ENCODE assay signal across 26 cellular contexts in genomic region chr11:67644472-67645418, GRCh38. TPM values are rescaled to one million over a fixed set of nuclear protein-coding genes. Genes with fewer than 3 reads are reported as not detected.
DNase-seq lines count a peak whose midpoint lies in the region; ATAC-seq, FAIRE-seq and TF ChIP-seq lines count a peak whose summit lies in the region.
"Had no signal": no experiment of that assay in that cellular context is flagged by ENCODE, and none has a peak within 500 bp of the region (broad histone marks: within the 10 kb centered on the region; RNA-seq: fewer than 3 reads in every experiment).

No MANE protein-coding gene starts in this region.

- in situ Hi-C loops in GM12878 (cut with MboI) = no loop called here

- no peak for TF ChIP-seq EP300 in GM12878 (IDR thresholded peaks at IDR 0.05; ENCODE audit: borderline replicate concordance in 1 of 2, control insufficient read depth in 1 of 2, low read depth in 2 of 2, low read length in 2 of 2)

- intact Hi-C loops in GM12878 (cut with micrococcal nuclease; ENCODE audit: unreplicated experiment) = no loop called here

- peak; percentile 49 for DNase-seq in GM20000 (ENCODE audit: low spot score)
- no peak for DNase-seq in GM12878 (ENCODE audit: low read depth, low spot score)
- peak; percentile 77 for DNase-seq in osteoblast (ENCODE audit: insufficient read length, low spot score, missing footprints)
- no peak for DNase-seq in small intestine
- no peak for DNase-seq in GM19239 (ENCODE audit: insufficient read length, low spot score)
- DNase-seq: activated CD4-positive, alpha-beta T cell treated with anti-CD3 and anti-CD28 coated beads, Interleukin-2, amount 50 U/mL, for 1 hour; activated CD8-positive, alpha-beta memory T cell treated with anti-CD3 and anti-CD28 coated beads, Interleukin-2, amount 50 U/mL, for 48 hours; CD4-positive, alpha-beta T cell; effector memory CD4-positive, alpha-beta T cell; NCI-H146; nucleus accumbens; stimulated activated CD8-positive, alpha-beta memory T cell treated with anti-CD3 and anti-CD28 coated beads, Interleukin-4, amount 100 ng/mL, for 48 hours had no signal

- H3K27me3 ChIP-seq in GM12878 (replicated peaks in 1 of 2; ENCODE audit: control insufficient read depth in 2 of 2, insufficient read depth in 2 of 2, low read length in 1 of 2) (no peaks in the 10 kb centered on the region), osteoblast (ENCODE audit: insufficient read depth, low read length) (no peaks in the 10 kb centered on the region), small intestine (ENCODE audit: control insufficient read depth in 2 of 2, insufficient read depth in 2 of 2, low read length in 2 of 2) (peaks cover 0 to 1% of the 10 kb centered on the region in 2 donors)
- H3K27me3 ChIP-seq: right atrium auricular region had no signal

- peaks cover 52% of the 10 kb centered on the region for H3K4me1 ChIP-seq in GM12878 (ENCODE audit: control insufficient read depth, insufficient read depth, low read length)
- H3K4me1 ChIP-seq in osteoblast (ENCODE audit: insufficient read depth, low read length) = no peaks in the 10 kb centered on the region
- peaks cover 2 to 6% of the 10 kb centered on the region in 2 donors for H3K4me1 ChIP-seq in small intestine (ENCODE audit: control insufficient read depth in 2 of 2, insufficient read depth in 1 of 2, low read depth in 1 of 2, low read length in 1 of 2)
- H3K4me1 ChIP-seq: HAP-1, right atrium auricular region had no signal

- peak overlapping the region; percentile 38 for H3K4me2 ChIP-seq in GM12878 (ENCODE audit: control insufficient read depth, insufficient read depth)
- H3K4me2 ChIP-seq in osteoblast (ENCODE audit: insufficient read depth, low read length) = no peak overlapping the region

- RAD21 ChIA-PET in GM12878 (lab: Charles Lee; ENCODE audit: unreplicated experiment) = interaction anchor here (1.3 to 5.6 kb wide), 4 partner anchors 15 to 68 kb away, joined by 4 to 49 read pairs (median 12); partner anchors contain the start of genes GSTP1 and NUDT8

- no peaks in the 10 kb centered on the region for H4K20me1 ChIP-seq in GM12878 (ENCODE audit: control insufficient read depth, insufficient read depth)
- H4K20me1 ChIP-seq in osteoblast (ENCODE audit: insufficient read depth, low read length) = no peaks in the 10 kb centered on the region

- no peak for TF ChIP-seq POLR2A in GM12878 (IDR thresholded peaks at IDR 0.05; ENCODE audit: low read depth, low read length)

- H3K79me2 ChIP-seq in GM12878 (ENCODE audit: control insufficient read depth, insufficient read depth, low read length) = no peaks in the 10 kb centered on the region
- H3K79me2 ChIP-seq in osteoblast (ENCODE audit: insufficient read depth, low read length) = no peaks in the 10 kb centered on the region

- no TSS peak for BruUV-seq in GM12878 (replicated peaks; lab: Mats Ljungman, UMichigan)

- ATAC-seq in GM12878 (peak; percentile 30), esophagus mucosa (no peak), GM18867 (IDR thresholded peaks at IDR 0.05; ENCODE audit: unreplicated experiment) (no peak)

- H3K36me3 ChIP-seq in GM12878 (ENCODE audit: control insufficient read depth in 2 of 2, insufficient read depth in 2 of 2, low read length in 1 of 2) (no peaks in the 10 kb centered on the region), osteoblast (ENCODE audit: insufficient read depth, low read length) (no peaks in the 10 kb centered on the region), small intestine (ENCODE audit: control insufficient read depth in 2 of 2, insufficient read depth in 2 of 2, low read length in 2 of 2) (no peaks in the 10 kb centered on the region)
- H3K36me3 ChIP-seq: esophagus muscularis mucosa, HAP-1, right atrium auricular region, upper lobe of left lung had no signal

- H3K9me3 ChIP-seq in GM12878 (replicated peaks; ENCODE audit: control insufficient read depth, insufficient read depth, low read length) (peaks cover 3% of the 10 kb centered on the region; the same call in 2 of the 3 replicates), osteoblast (ENCODE audit: low read depth, low read length) (no peaks in the 10 kb centered on the region), small intestine (ENCODE audit: control insufficient read depth, low read depth) (no peaks in the 10 kb centered on the region)
- H3K9me3 ChIP-seq: esophagus muscularis mucosa, HAP-1, right atrium auricular region, upper lobe of left lung had no signal

- no peak overlapping the region for H3K4me3 ChIP-seq in GM12878
- H3K4me3 ChIP-seq in osteoblast (ENCODE audit: insufficient read depth, low read length) = no peak overlapping the region
- no peak overlapping the region for H3K4me3 ChIP-seq in small intestine (ENCODE audit: low read depth in 1 of 2, low read length in 2 of 2)
- H3K4me3 ChIP-seq: esophagus muscularis mucosa, HAP-1, right atrium auricular region, upper lobe of left lung had no signal

- no peak overlapping the region for H3K9ac ChIP-seq in GM12878 (ENCODE audit: control insufficient read depth, insufficient read depth, low read length)

- FAIRE-seq in GM12878 (lab: Jason Lieb, UNC) = no peak
- FAIRE-seq in small intestine (lab: Jason Lieb, UNC) = no peak
- no peak for FAIRE-seq in GM19239 (lab: Jason Lieb, UNC)
- FAIRE-seq: frontal cortex had no signal

- no peak for TF ChIP-seq CTCF in C4-2B (conservative IDR thresholded peaks at IDR 0.05)
- no peak for TF ChIP-seq CTCF in GM20000 (IDR thresholded peaks at IDR 0.05; ENCODE audit: extremely low read depth, missing control alignments)
- no peak for TF ChIP-seq CTCF in GM12878 (IDR thresholded peaks at IDR 0.05 in 2 of 3, conservative IDR thresholded peaks at IDR 0.05 in 1 of 3; ENCODE audit: control insufficient read depth in 2 of 3, extremely low read depth in 1 of 3, insufficient read depth in 1 of 3, low read depth in 3 of 3, low read length in 3 of 3)
- no peak for TF ChIP-seq CTCF in osteoblast (IDR thresholded peaks at IDR 0.05; ENCODE audit: extremely low read depth, low read depth, low read length)

- POLR2A ChIA-PET in GM12878 (lab: Charles Lee) = interaction anchor here (0.8 to 1.0 kb wide), 3 partner anchors 14 to 62 kb away, joined by 3 to 4 read pairs (median 3); partner anchors contain the start of gene NUDT8

- H2AFZ ChIP-seq in GM12878 (ENCODE audit: control insufficient read depth, low read depth, low read length) (peak overlapping the region; percentile 41), osteoblast (ENCODE audit: low read length) (no peak overlapping the region)

- CTCF ChIA-PET in GM12878 (lab: Yijun Ruan, JAX) = interaction anchor here (1.1 to 8.4 kb wide), 8 partner anchors 12 to 299 kb away, joined by 3 to 132 read pairs (median 8); partner anchors contain the start of gene NUDT8

- SMC1A ChIA-PET in GM12878 (lab: Charles Lee; ENCODE audit: uncharacterized antibody, unreplicated experiment) = interaction anchor here (1.5 to 6.2 kb wide), 4 partner anchors 9 to 53 kb away, joined by 3 to 69 read pairs (median 5); no protein-coding TSS in a partner anchor

- 25% methylated on average over 22 of the region's 22 CpGs for WGBS in GM12878 (ENCODE audit: insufficient coverage, insufficient replicate concordance, low lambda C conversion rate, missing lambda C conversion rate)
- 84 to 88% (median 85%) methylated on average over 22 of the region's 22 CpGs for WGBS in small intestine, 3 donors

- H3K27ac ChIP-seq in C4-2B (0 out of 2 replicates have a peak overlapping the region, but pooled peaks have one; percentile 1), GM12878 (ENCODE audit: control insufficient read depth, insufficient read depth) (no peak overlapping the region), osteoblast (ENCODE audit: low read depth, low read length) (no peak overlapping the region), small intestine (ENCODE audit: low read depth in 1 of 2, low read length in 1 of 2) (no peak overlapping the region)
- H3K27ac ChIP-seq: esophagus muscularis mucosa, right atrium auricular region, upper lobe of left lung, VCaP had no signal

- no peak for TF ChIP-seq RAD21 in GM12878 (IDR thresholded peaks at IDR 0.05; ENCODE audit: insufficient read depth, low read depth, low read length)

RNA-seq across cellular contexts. Expression of gene TBX10, which starts 5.2 kb away (rescaled TPM):
- 0.32 TPM in 1 of 2 replicates, not detected in the other for total RNA-seq in GM12878 (2013; cell fraction: nucleolus; rRNA removed)
- total RNA-seq in GM12878 (2014; rRNA removed) (0.22 and 0.23 TPM in 2 replicates), GM12878 (2014; rRNA removed; fragmentation: Illumina TruSeq; extraction: Trizol) (0.18 TPM in 1 of 2 replicates, not detected in the other), GM12878 (2021) (0.16 and 0.26 TPM in 2 replicates), osteoblast (not detected in 2 replicates), esophagus mucosa (not detected)
- not detected for polyA plus RNA-seq in GM12878 (2011; ENCODE audit: low read depth)
- polyA plus RNA-seq in GM12878 (2011; rRNA removed) (not detected in 2 replicates), GM12878 (2014; fragmentation: Illumina TruSeq; extraction: Trizol) (0.10 and 0.16 TPM in 2 replicates), GM12878 (2014; fragmentation: Nextera tagmentation; extraction: Ambion mirVana) (not detected), GM12878 (2014; rRNA removed) (0.15 and 0.44 TPM in 2 replicates), GM12878 (2016; fragmentation: Nextera tagmentation; extraction: Ambion mirVana) (under 1 TPM in 1 of 2 experiments, not detected in 1; 0.17 TPM), small intestine (10 to 100 TPM; 14.4 to 69.4 (median 41.4) TPM)
- 0.07 and 0.13 TPM in 2 replicates for polyA plus RNA-seq in GM12878 (2011; cell fraction: cytosol; rRNA removed)
- 0.25 and 0.27 TPM in 2 replicates for polyA plus RNA-seq in GM12878 (2011; cell fraction: nucleus; rRNA removed)
- 0.08 TPM in 1 of 2 replicates, not detected in the other for polyA plus RNA-seq in GM12878 (2012)
- polyA minus RNA-seq in GM12878 (2011; rRNA and poly(A)+ RNA removed) = not detected in 2 replicates
- polyA minus RNA-seq in GM12878 (2011; cell fraction: cytosol; rRNA and poly(A)+ RNA removed) = not detected in 2 replicates
- not detected in 2 replicates for polyA minus RNA-seq in GM12878 (2011; cell fraction: nucleus; rRNA and poly(A)+ RNA removed)
- total RNA-seq: CD4-positive, alpha-beta T cell; esophagus muscularis mucosa; frontal cortex; G401; kidney epithelial cell; myocyte; right atrium auricular region; SK-MEL-5; T-helper 2 cell treated with Interferon-gamma antibody and Interleukin-4, amounts not matched to agents 100 ng/mL and 5 ng/mL, for 36 hours; upper lobe of left lung had no signal

RNA-seq across cellular contexts. Expression of gene ACY3, which starts 5.8 kb away (rescaled TPM):
- total RNA-seq in GM12878 (2013; cell fraction: nucleolus; rRNA removed) = not detected in 2 replicates
- 20.2 and 27.8 TPM in 2 replicates for total RNA-seq in GM12878 (2014; rRNA removed)
- 12.2 and 12.8 TPM in 2 replicates for total RNA-seq in GM12878 (2014; rRNA removed; fragmentation: Illumina TruSeq; extraction: Trizol)
- total RNA-seq in GM12878 (2021) = 23.5 and 24.3 TPM in 2 replicates
- 1.5 TPM for polyA plus RNA-seq in GM12878 (2011; ENCODE audit: low read depth)
- 0.33 and 0.83 TPM in 2 replicates for polyA plus RNA-seq in GM12878 (2011; rRNA removed)
- 1.3 and 1.8 TPM in 2 replicates for polyA plus RNA-seq in GM12878 (2011; cell fraction: cytosol; rRNA removed)
- 1.9 and 2.8 TPM in 2 replicates for polyA plus RNA-seq in GM12878 (2011; cell fraction: nucleus; rRNA removed)
- polyA plus RNA-seq in GM12878 (2012) = 3.7 and 6.2 TPM in 2 replicates
- 6.3 and 17.8 TPM in 2 replicates for polyA plus RNA-seq in GM12878 (2014; fragmentation: Illumina TruSeq; extraction: Trizol)
- 10 to 100 TPM; 13.1 to 14.4 TPM for polyA plus RNA-seq in GM12878 (2014; fragmentation: Nextera tagmentation; extraction: Ambion mirVana)
- polyA plus RNA-seq in GM12878 (2014; rRNA removed) = 30.7 and 36.1 TPM in 2 replicates
- polyA plus RNA-seq in GM12878 (2016; fragmentation: Nextera tagmentation; extraction: Ambion mirVana) = 10 to 100 TPM; 16.8 to 22.4 TPM
- 0.88 and 1.7 TPM in 2 replicates for polyA minus RNA-seq in GM12878 (2011; rRNA and poly(A)+ RNA removed)
- 1.3 TPM in 1 of 2 replicates, not detected in the other for polyA minus RNA-seq in GM12878 (2011; cell fraction: cytosol; rRNA and poly(A)+ RNA removed)
- polyA minus RNA-seq in GM12878 (2011; cell fraction: nucleus; rRNA and poly(A)+ RNA removed) = 0.48 TPM in 1 of 2 replicates, not detected in the other
- total RNA-seq in osteoblast = under 0.01 and 0.29 TPM in 2 replicates
- polyA plus RNA-seq in small intestine = 100 to 1,000 TPM in 2 of 3 donors, 10 to 100 TPM in 1; 36.6 to 271 (median 161) TPM
- total RNA-seq in esophagus mucosa = 0.20 TPM
- total RNA-seq: esophagus muscularis mucosa, frontal cortex, G401, right atrium auricular region, SK-MEL-5 had no signal

RNA-seq across cellular contexts. Expression of gene NUDT8, which starts 15.0 kb away (rescaled TPM):
- 10.2 and 10.6 TPM in 2 replicates for total RNA-seq in GM12878 (2013; cell fraction: nucleolus; rRNA removed)
- 15.9 and 18.2 TPM in 2 replicates for total RNA-seq in GM12878 (2014; rRNA removed)
- total RNA-seq in GM12878 (2014; rRNA removed; fragmentation: Illumina TruSeq; extraction: Trizol) = 3.3 and 4.8 TPM in 2 replicates
- total RNA-seq in GM12878 (2021) = 16.5 and 16.9 TPM in 2 replicates
- 2.4 TPM for polyA plus RNA-seq in GM12878 (2011; ENCODE audit: low read depth)
- polyA plus RNA-seq in GM12878 (2011; rRNA removed) = 1.6 and 3.7 TPM in 2 replicates
- polyA plus RNA-seq in GM12878 (2011; cell fraction: cytosol; rRNA removed) = 12.1 and 15.1 TPM in 2 replicates
- polyA plus RNA-seq in GM12878 (2011; cell fraction: nucleus; rRNA removed) = 27.4 and 32.4 TPM in 2 replicates
- polyA plus RNA-seq in GM12878 (2012) = 12.1 and 17.5 TPM in 2 replicates
- polyA plus RNA-seq in GM12878 (2014; fragmentation: Illumina TruSeq; extraction: Trizol) = 0.30 and 2.9 TPM in 2 replicates
- 1 to 10 TPM in 1 of 2 experiments, under 1 TPM in 1; 0.32 to 1.1 TPM for polyA plus RNA-seq in GM12878 (2014; fragmentation: Nextera tagmentation; extraction: Ambion mirVana)
- polyA plus RNA-seq in GM12878 (2014; rRNA removed) = 14.9 and 18.8 TPM in 2 replicates
- polyA plus RNA-seq in GM12878 (2016; fragmentation: Nextera tagmentation; extraction: Ambion mirVana) = 10 to 100 TPM; 16.9 to 17.7 TPM
- 2.5 and 5.0 TPM in 2 replicates for polyA minus RNA-seq in GM12878 (2011; rRNA and poly(A)+ RNA removed)
- 6.7 and 6.8 TPM in 2 replicates for polyA minus RNA-seq in GM12878 (2011; cell fraction: cytosol; rRNA and poly(A)+ RNA removed)
- 13.8 and 19.5 TPM in 2 replicates for polyA minus RNA-seq in GM12878 (2011; cell fraction: nucleus; rRNA and poly(A)+ RNA removed)
- 4.7 and 5.3 TPM in 2 replicates for total RNA-seq in osteoblast
- polyA plus RNA-seq in small intestine = 10 to 100 TPM; 38.9 to 67.1 (median 52.4) TPM
- total RNA-seq in esophagus mucosa = 56.0 TPM

RNA-seq across cellular contexts. Expression of gene ALDH3B2, which starts 29.7 kb away (rescaled TPM):
- total RNA-seq in GM12878 (2013; cell fraction: nucleolus; rRNA removed) = not detected in 2 replicates
- 0.16 and 0.17 TPM in 2 replicates for total RNA-seq in GM12878 (2014; rRNA removed)
- total RNA-seq in GM12878 (2014; rRNA removed; fragmentation: Illumina TruSeq; extraction: Trizol) = not detected in 2 replicates
- not detected in 2 replicates for total RNA-seq in GM12878 (2021)
- polyA plus RNA-seq in GM12878 (2011; ENCODE audit: low read depth) = not detected
- polyA plus RNA-seq in GM12878 (2011; rRNA removed) = not detected in 2 replicates
- polyA plus RNA-seq in GM12878 (2011; cell fraction: cytosol; rRNA removed) = not detected in 2 replicates
- not detected in 2 replicates for polyA plus RNA-seq in GM12878 (2011; cell fraction: nucleus; rRNA removed)
- polyA plus RNA-seq in GM12878 (2012) = not detected in 2 replicates
- 0.09 TPM in 1 of 2 replicates, not detected in the other for polyA plus RNA-seq in GM12878 (2014; fragmentation: Illumina TruSeq; extraction: Trizol)
- not detected for polyA plus RNA-seq in GM12878 (2014; fragmentation: Nextera tagmentation; extraction: Ambion mirVana)
- polyA plus RNA-seq in GM12878 (2014; rRNA removed) = not detected in 2 replicates
- not detected for polyA plus RNA-seq in GM12878 (2016; fragmentation: Nextera tagmentation; extraction: Ambion mirVana)
- not detected in 2 replicates for polyA minus RNA-seq in GM12878 (2011; rRNA and poly(A)+ RNA removed)
- not detected in 2 replicates for polyA minus RNA-seq in GM12878 (2011; cell fraction: cytosol; rRNA and poly(A)+ RNA removed)
- not detected in 2 replicates for polyA minus RNA-seq in GM12878 (2011; cell fraction: nucleus; rRNA and poly(A)+ RNA removed)
- not detected in 2 replicates for total RNA-seq in osteoblast
- polyA plus RNA-seq in small intestine = under 1 TPM in 1 of 3 donors, not detected in 2; 0.12 TPM
- 206 TPM for total RNA-seq in esophagus mucosa
- total RNA-seq: CD4-positive, alpha-beta T cell; esophagus muscularis mucosa; frontal cortex; G401; myocyte; right atrium auricular region; T-helper 2 cell treated with Interferon-gamma antibody and Interleukin-4, amounts not matched to agents 100 ng/mL and 5 ng/mL, for 36 hours had no signal

RNA-seq across cellular contexts. Expression of gene NDUFV1, which starts 38.0 kb away (rescaled TPM):
- 213 and 251 TPM in 2 replicates for total RNA-seq in GM12878 (2013; cell fraction: nucleolus; rRNA removed)
- 301 and 330 TPM in 2 replicates for total RNA-seq in GM12878 (2014; rRNA removed)
- 162 and 166 TPM in 2 replicates for total RNA-seq in GM12878 (2014; rRNA removed; fragmentation: Illumina TruSeq; extraction: Trizol)
- 310 and 312 TPM in 2 replicates for total RNA-seq in GM12878 (2021)
- polyA plus RNA-seq in GM12878 (2011; ENCODE audit: low read depth) = 75.2 TPM
- 97.9 and 184 TPM in 2 replicates for polyA plus RNA-seq in GM12878 (2011; rRNA removed)
- 278 and 410 TPM in 2 replicates for polyA plus RNA-seq in GM12878 (2011; cell fraction: cytosol; rRNA removed)
- polyA plus RNA-seq in GM12878 (2011; cell fraction: nucleus; rRNA removed) = 516 and 698 TPM in 2 replicates
- 210 and 225 TPM in 2 replicates for polyA plus RNA-seq in GM12878 (2012)
- 37.6 and 129 TPM in 2 replicates for polyA plus RNA-seq in GM12878 (2014; fragmentation: Illumina TruSeq; extraction: Trizol)
- polyA plus RNA-seq in GM12878 (2014; fragmentation: Nextera tagmentation; extraction: Ambion mirVana) = 10 to 100 TPM in 1 of 2 experiments, 1 to 10 TPM in 1; 8.2 to 51.7 TPM
- 277 and 312 TPM in 2 replicates for polyA plus RNA-seq in GM12878 (2014; rRNA removed)
- 100 to 1,000 TPM; 348 to 380 TPM for polyA plus RNA-seq in GM12878 (2016; fragmentation: Nextera tagmentation; extraction: Ambion mirVana)
- 107 and 172 TPM in 2 replicates for polyA minus RNA-seq in GM12878 (2011; rRNA and poly(A)+ RNA removed)
- 90.7 and 96.4 TPM in 2 replicates for polyA minus RNA-seq in GM12878 (2011; cell fraction: cytosol; rRNA and poly(A)+ RNA removed)
- polyA minus RNA-seq in GM12878 (2011; cell fraction: nucleus; rRNA and poly(A)+ RNA removed) = 83.2 and 139 TPM in 2 replicates
- total RNA-seq in osteoblast = 146 and 158 TPM in 2 replicates
- 100 to 1,000 TPM; 234 to 361 (median 264) TPM for polyA plus RNA-seq in small intestine
- 140 TPM for total RNA-seq in esophagus mucosa

Comparison
In these comparisons a context has a peak if more than half of its experiments do, and no peak if none do; other contexts are left out.
1. DNase-seq: peak in GM20000 (single experiment) and osteoblast (single experiment); none in GM12878 (single experiment), small intestine (single experiment) and GM19239 (single experiment).